ENCODE assay signal across 11 cellular contexts in the genomic region with DNA sequence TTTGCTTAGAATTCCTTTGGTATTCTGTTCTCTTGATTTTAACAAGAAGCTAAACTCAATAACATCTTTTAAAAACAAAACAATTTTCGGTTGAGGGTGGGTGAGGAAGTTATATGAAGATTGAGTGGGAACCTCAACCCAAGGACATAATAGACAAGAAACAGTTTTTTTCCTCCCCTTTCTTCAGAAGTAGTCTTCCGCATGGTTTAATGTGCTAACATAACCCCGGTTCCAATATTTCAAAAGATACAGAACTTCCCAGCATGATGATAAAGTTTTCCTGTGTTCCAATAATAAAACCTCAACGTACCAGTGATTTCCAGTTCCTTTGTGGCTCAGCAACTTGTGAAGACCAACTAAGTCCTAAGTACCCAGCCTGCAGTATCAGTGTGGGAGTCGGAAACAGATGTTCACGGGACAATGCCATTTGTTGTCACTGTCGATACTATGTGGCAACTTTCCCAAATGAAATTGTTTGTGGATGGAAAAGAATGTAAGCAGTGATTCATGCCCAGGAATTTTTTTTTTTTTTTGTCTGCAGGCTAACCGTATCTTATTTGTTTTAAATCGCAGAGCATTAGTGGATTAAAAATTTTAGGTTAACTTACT. TPM values are rescaled to one million over a fixed set of nuclear protein-coding genes. Genes with fewer than 3 reads are reported as not detected.
A peak's percentile ranks its signal among the peaks of the same experiment; 100 is the strongest.
DNase-seq lines count a peak whose midpoint lies in the region; ATAC-seq, FAIRE-seq and TF ChIP-seq lines count a peak whose summit lies in the region.
"Had no signal": no experiment of that assay in that cellular context is flagged by ENCODE, and none has a peak within 500 bp of the region (broad histone marks: within the 10 kb centered on the region; RNA-seq: fewer than 3 reads in every experiment).

No MANE protein-coding gene starts in this region.

- no peak overlapping the region for H3K4me3 Mint-ChIP-seq in CD14-positive monocyte

- peaks cover 4% of the 10 kb centered on the region for H3K4me1 Mint-ChIP-seq in CD14-positive monocyte

- no peaks in the 10 kb centered on the region for H3K9me1 ChIP-seq in keratinocyte (ENCODE audit: control insufficient read depth, extremely low read depth, insufficient read depth, low read length)

- peaks cover 6% of the 10 kb centered on the region for H3K4me1 ChIP-seq in keratinocyte (ENCODE audit: control insufficient read depth, extremely low read depth, insufficient read depth, low read length)
- peaks cover 0 to 10% (median 2%) of the 10 kb centered on the region in 4 donors for H3K4me1 ChIP-seq in upper lobe of left lung

- peaks cover 13 to 19% (median 15%) of the 10 kb centered on the region in 3 donors for H3K27me3 Mint-ChIP-seq in CD14-positive monocyte (ENCODE audit: low read depth in 3 of 3)

- H3K9ac ChIP-seq in keratinocyte (ENCODE audit: control insufficient read depth, extremely low read depth, insufficient read depth, low read length) = no peak overlapping the region

- no peak for TF ChIP-seq CTCF in keratinocyte (optimal IDR thresholded peaks at IDR 0.05 in 1 of 3, IDR thresholded peaks at IDR 0.05 in 1 of 3, conservative IDR thresholded peaks at IDR 0.05 in 1 of 3; ENCODE audit: extremely low read depth in 1 of 3, insufficient read depth in 2 of 3, low read length in 3 of 3)
- no peak for TF ChIP-seq CTCF in upper lobe of left lung (IDR thresholded peaks at IDR 0.05)
- no peak for TF ChIP-seq CTCF in CD14-positive monocyte (IDR thresholded peaks at IDR 0.05)

- peak; percentile 44 for DNase-seq in NCI-H1694 (lab: John Stamatoyannopoulos, UW)
- no peak for DNase-seq in NCI-H1694 treated with DMSO at 0.1 percent for 48 hours (lab: John Stamatoyannopoulos, UW)
- DNase-seq in astrocyte of the hippocampus (ENCODE audit: low read depth, low spot score) = peak; percentile 84
- DNase-seq in keratinocyte (ENCODE audit: low read depth, low spot score) = no peak
- DNase-seq in upper lobe of left lung = no peak
- DNase-seq in CD14-positive monocyte (ENCODE audit: low spot score) = no peak
- DNase-seq: stomach had no signal

- dilution Hi-C loops in keratinocyte (cut with MboI; ENCODE audit: extremely low pct_ligation_motif_present, low sequenced_read_pairs) = no loop called here

- H3K27me3 ChIP-seq in keratinocyte (ENCODE audit: control insufficient read depth, extremely low read depth, insufficient read depth, low read length) (peaks cover 4% of the 10 kb centered on the region), upper lobe of left lung (no peaks in the 10 kb centered on the region)

- H3K4me3 ChIP-seq in keratinocyte (ENCODE audit: control insufficient read depth in 2 of 3, extremely low read depth in 1 of 3, insufficient read depth in 2 of 3, low read depth in 1 of 3, low read length in 3 of 3) (no peak overlapping the region), upper lobe of left lung (no peak overlapping the region)
- H3K4me3 ChIP-seq: stomach had no signal

- ATAC-seq in upper lobe of left lung (ENCODE audit: low FRiP score in 2 of 2) (no peak), GM21367 (IDR thresholded peaks at IDR 0.05; ENCODE audit: unreplicated experiment) (no peak), HG03571 (IDR thresholded peaks at IDR 0.05; ENCODE audit: unreplicated experiment) (no peak)

- H3K36me3 Mint-ChIP-seq in CD14-positive monocyte = no peaks in the 10 kb centered on the region

- no peaks in the 10 kb centered on the region for H3K79me2 ChIP-seq in keratinocyte (ENCODE audit: control insufficient read depth, insufficient read depth, low read length)

- no peak for TF ChIP-seq POLR2A in upper lobe of left lung (IDR thresholded peaks at IDR 0.05)

- H3K27ac ChIP-seq in keratinocyte (ENCODE audit: control insufficient read depth, insufficient read depth, low read length) = no peak overlapping the region
- H3K27ac ChIP-seq in upper lobe of left lung = peak overlapping the region in 2 of 4 donors; percentile 9 to 48
- H3K27ac ChIP-seq: stomach had no signal

- H3K27ac Mint-ChIP-seq in CD14-positive monocyte = no peak overlapping the region

- intact Hi-C loops in CD14-positive monocyte (cut with micrococcal nuclease) = no loop called here

- 30% methylated on average over 9 of the region's 9 CpGs for WGBS in upper lobe of left lung, 2 donors

- H3K9me3 ChIP-seq in keratinocyte (ENCODE audit: control insufficient read depth, low read depth, low read length) (no peaks in the 10 kb centered on the region), upper lobe of left lung (no peaks in the 10 kb centered on the region)
- H3K9me3 ChIP-seq: stomach had no signal

- peak overlapping the region; percentile 59 for H3K4me2 ChIP-seq in keratinocyte (ENCODE audit: control insufficient read depth, extremely low read depth, insufficient read depth, low read depth, low read length)

- peak; percentile 40 to 85 (median 76) for TF ChIP-seq EP300 in upper lobe of left lung (IDR thresholded peaks at IDR 0.05)

- no peaks in the 10 kb centered on the region for H4K20me1 ChIP-seq in keratinocyte (ENCODE audit: control insufficient read depth, extremely low read depth, insufficient read depth, low read length)

- peaks cover 0 to 2% (median 0%) of the 10 kb centered on the region in 7 donors for H3K9me3 Mint-ChIP-seq in CD14-positive monocyte
- H3K9me3 Mint-ChIP-seq: nephron had no signal

- no peak for FAIRE-seq in keratinocyte (lab: Jason Lieb, UNC)
- FAIRE-seq: A204.1 had no signal

- H3K36me3 ChIP-seq in keratinocyte (ENCODE audit: control insufficient read depth in 2 of 2, extremely low read depth in 1 of 2, insufficient read depth in 2 of 2, low read length in 2 of 2) (no peaks in the 10 kb centered on the region), upper lobe of left lung (no peaks in the 10 kb centered on the region)
- H3K36me3 ChIP-seq: stomach had no signal

- H2AFZ ChIP-seq in keratinocyte (ENCODE audit: control insufficient read depth, low read length) = no peak overlapping the region

RNA-seq across cellular contexts. Expression of a gene that starts 48.5 kb away (rescaled TPM):
- 0.01 to 0.05 TPM in 2 of 3 replicates, not detected in the other for polyA plus RNA-seq in keratinocyte
- not detected for polyA plus RNA-seq in keratinocyte (2011; ENCODE audit: low read depth)
- not detected in 2 replicates for polyA plus RNA-seq in keratinocyte (2011; cell fraction: cytosol; rRNA removed)
- polyA plus RNA-seq in keratinocyte (2011; cell fraction: nucleus; rRNA removed) = not detected in 2 replicates
- polyA plus RNA-seq in keratinocyte (2012; ENCODE audit: low replicate concordance) = not detected in 2 replicates
- polyA minus RNA-seq in keratinocyte = not detected in 3 replicates
- not detected for polyA minus RNA-seq in keratinocyte (2011; cell fraction: cytosol; rRNA and poly(A)+ RNA removed)
- polyA minus RNA-seq in keratinocyte (2011; cell fraction: nucleus; rRNA and poly(A)+ RNA removed) = not detected in 2 replicates
- 1 to 10 TPM in 4 of 6 donors, under 1 TPM in 2; under 0.01 to 7.8 (median 2.1) TPM for total RNA-seq in upper lobe of left lung
- under 1 TPM in 1 of 2 donors, not detected in 1; 0.31 TPM for polyA plus RNA-seq in CD14-positive monocyte

Comparison
In these comparisons a context has a peak if more than half of its experiments do, and no peak if none do; other contexts are left out.
1. DNase-seq: peak in NCI-H1694 (single experiment) and astrocyte of the hippocampus (single experiment); none in NCI-H1694 treated with DMSO at 0.1 percent for 48 hours (single experiment), keratinocyte (single experiment), upper lobe of left lung (0 of 2) and CD14-positive monocyte (single experiment).